In the genomic region with DNA sequence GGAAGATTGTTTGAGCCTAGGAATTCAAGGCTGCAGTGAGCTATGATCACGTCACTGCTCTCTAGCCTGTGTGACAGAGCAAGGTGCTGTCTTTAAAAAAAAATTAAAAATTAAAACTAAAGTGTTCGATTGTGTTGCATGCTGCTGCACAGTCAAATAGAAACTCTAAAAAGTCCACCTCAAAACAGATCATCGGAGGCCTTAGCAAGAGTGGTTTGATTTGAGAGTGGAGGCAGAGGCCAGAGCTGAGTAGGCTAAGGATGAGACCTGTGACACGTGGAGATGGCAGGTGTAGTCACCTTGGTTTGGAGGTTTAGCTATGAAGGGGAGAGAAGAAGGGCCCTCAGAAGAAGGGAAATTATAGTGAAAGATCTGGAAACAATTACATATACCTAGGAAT, we compare ENCODE assay signal across 15 cellular contexts.
"Had no signal": no experiment of that assay in that cellular context is flagged by ENCODE, and none has a peak within 500 bp of the region (broad histone marks: within the 10 kb centered on the region; RNA-seq: fewer than 3 reads in every experiment).

No MANE protein-coding gene starts in this region.

- H3K36me3 ChIP-seq: thoracic aorta had no signal

- H3K9me3 ChIP-seq: thoracic aorta had no signal

- H3K4me3 ChIP-seq: lung, thoracic aorta had no signal

- DNase-seq: activated CD4-positive, alpha-beta T cell treated with anti-CD3 and anti-CD28 coated beads, Interleukin-2, amount 50 U/mL, for 4 hours; activated CD4-positive, CD25-positive, alpha-beta regulatory T cell treated with anti-CD3 and anti-CD28 coated beads, Interleukin-2, amount 50 U/mL, for 72 hours; activated naive CD4-positive, alpha-beta T cell treated with Interleukin-2 at 50 U/mL for 16 hours; activated naive CD8-positive, alpha-beta T cell treated with anti-CD3 and anti-CD28 coated beads, Interleukin-2, amount 10 ng/mL, durations not matched to agents 7 days and 5 days; amygdala; central memory CD4-positive, alpha-beta T cell; foreskin melanocyte; glutamatergic neuron; occipital lobe; stimulated activated CD4-positive, alpha-beta T cell treated with anti-CD3 and anti-CD28 coated beads, Interleukin-2, amount 100 ng/mL, for 24 hours; T-cell; T-helper 9 cell had no signal

- ATAC-seq: SK-N-SH treated with all-trans-retinoic acid at 6 μM for 48 hours, T-cell had no signal

- H3K27ac ChIP-seq: thoracic aorta had no signal
